14 cellular contexts compared by ENCODE assay signal in the genomic region with DNA sequence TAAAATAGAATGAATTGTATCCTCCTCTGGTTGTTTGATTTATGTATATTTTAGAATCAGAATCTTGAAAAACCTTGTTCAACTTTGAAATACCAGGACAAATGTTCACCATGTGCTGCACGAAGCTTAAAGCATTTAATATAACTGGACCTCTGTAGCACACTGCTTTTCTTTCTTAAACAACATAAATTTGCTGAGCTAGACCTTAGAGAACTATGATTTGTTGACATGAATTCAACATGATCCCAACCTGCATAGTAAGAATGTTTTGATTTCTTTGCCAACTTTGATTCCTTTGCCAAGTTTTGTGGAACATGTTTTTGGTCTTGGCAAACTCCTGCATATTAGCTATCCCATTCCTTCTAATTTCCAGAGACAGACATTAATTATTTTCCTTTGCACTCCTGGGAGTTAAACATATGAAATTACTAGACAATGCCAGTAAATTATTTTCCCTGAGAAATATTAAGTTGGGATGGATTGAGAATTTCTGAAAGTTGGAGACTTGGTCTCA.
"Had no signal": no experiment of that assay in that cellular context is flagged by ENCODE, and none has a peak within 500 bp of the region (broad histone marks: within the 10 kb centered on the region; RNA-seq: fewer than 3 reads in every experiment).

No MANE protein-coding gene starts in this region.

- H3K4me3 ChIP-seq: cardiac muscle cell, thyroid gland had no signal

- H3K4me1 ChIP-seq: thyroid gland had no signal

- H3K4me3 Mint-ChIP-seq: activated CD4-positive, alpha-beta T cell treated with anti-CD3 and anti-CD28 coated beads, Interleukin-2, amount 10 ng/mL, durations not matched to agents 7 days and 5 days; activated naive CD4-positive, alpha-beta T cell treated with anti-CD3 and anti-CD28 coated beads for 36 hours; activated T-cell treated with anti-CD3 and anti-CD28 coated beads, Interleukin-2, amount 50 U/mL, for 4 hours; naive B cell; stimulated activated naive B cell treated with anti-CD40 and anti-IgM and Interleukin-4, amounts not matched to agents 10 μg/mL and 1 μg/mL and 100 μg/mL, for 72 hours; T-helper 1 cell treated with Interleukin-12 subunit alpha and Interleukin-12 subunit beta and Interleukin-4 antibody, amounts not matched to agents 30 μg/mL and 1 μg/mL, for 36 hours had no signal

- H3K27ac Mint-ChIP-seq: activated CD4-positive, alpha-beta T cell treated with anti-CD3 and anti-CD28 coated beads, Interleukin-2, amount 10 ng/mL, durations not matched to agents 7 days and 5 days; activated naive CD4-positive, alpha-beta T cell treated with anti-CD3 and anti-CD28 coated beads for 36 hours; naive B cell; stimulated activated naive B cell treated with anti-CD40 and anti-IgM and Interleukin-4, amounts not matched to agents 10 μg/mL and 1 μg/mL and 100 μg/mL, for 72 hours; T-helper 1 cell treated with Interleukin-12 subunit alpha and Interleukin-12 subunit beta and Interleukin-4 antibody, amounts not matched to agents 30 μg/mL and 1 μg/mL, for 36 hours had no signal

- H3K27me3 ChIP-seq: cardiac muscle cell, thyroid gland had no signal

- H3K9me3 ChIP-seq: thyroid gland had no signal

- H3K36me3 Mint-ChIP-seq: naive B cell; stimulated activated naive B cell treated with anti-CD40 and anti-IgM and Interleukin-4, amounts not matched to agents 10 μg/mL and 1 μg/mL and 100 μg/mL, for 72 hours had no signal

- H3K27ac ChIP-seq: cardiac muscle cell, thyroid gland had no signal

- H3K27me3 Mint-ChIP-seq: activated CD4-positive, alpha-beta T cell treated with anti-CD3 and anti-CD28 coated beads, Interleukin-2, amount 10 ng/mL, durations not matched to agents 7 days and 5 days; naive B cell; stimulated activated naive B cell treated with anti-CD40 and anti-IgM and Interleukin-4, amounts not matched to agents 10 μg/mL and 1 μg/mL and 100 μg/mL, for 72 hours had no signal

- DNase-seq: activated CD4-positive, alpha-beta T cell treated with anti-CD3 and anti-CD28 coated beads, Interleukin-2, amount 10 ng/mL, durations not matched to agents 7 days and 5 days; activated CD8-positive, alpha-beta memory T cell treated with anti-CD3 and anti-CD28 coated beads, Interleukin-2, amount 50 U/mL, for 4 hours; activated naive CD4-positive, alpha-beta T cell treated with anti-CD3 and anti-CD28 coated beads for 36 hours; activated T-cell treated with anti-CD3 and anti-CD28 coated beads, Interleukin-2, amount 50 U/mL, for 4 hours; aorta; dermis blood vessel endothelial cell; effector memory CD4-positive, alpha-beta T cell; hypothalamus; islet precursor cell; naive B cell; stimulated activated naive B cell treated with anti-CD40 and anti-IgM and Interleukin-4, amounts not matched to agents 10 μg/mL and 1 μg/mL and 100 μg/mL, for 72 hours; thyroid gland had no signal

- H3K36me3 ChIP-seq: cardiac muscle cell, thyroid gland had no signal

- H3K4me1 Mint-ChIP-seq: activated CD4-positive, alpha-beta T cell treated with anti-CD3 and anti-CD28 coated beads, Interleukin-2, amount 10 ng/mL, durations not matched to agents 7 days and 5 days; naive B cell; stimulated activated naive B cell treated with anti-CD40 and anti-IgM and Interleukin-4, amounts not matched to agents 10 μg/mL and 1 μg/mL and 100 μg/mL, for 72 hours had no signal
